Comparison of ENCODE assay signal across 36 cellular contexts in genomic region chr2:165933211-165933610, GRCh38.
"Had no signal": no experiment of that assay in that cellular context is flagged by ENCODE, and none has a peak within 500 bp of the region (broad histone marks: within the 10 kb centered on the region; RNA-seq: fewer than 3 reads in every experiment).

No MANE protein-coding gene starts in this region.

- H3K4me1 Mint-ChIP-seq: activated CD4-positive, alpha-beta memory T cell treated with anti-CD3 and anti-CD28 coated beads, Interleukin-2, amount 10 ng/mL, durations not matched to agents 7 days and 5 days; activated CD8-positive, alpha-beta memory T cell treated with anti-CD3 and anti-CD28 coated beads, Interleukin-2, amount 10 ng/mL, durations not matched to agents 7 days and 5 days had no signal

- ATAC-seq: activated CD8-positive, alpha-beta memory T cell treated with anti-CD3 and anti-CD28 coated beads, Interleukin-2, amount 10 ng/mL, durations not matched to agents 7 days and 5 days; PC-3; Right ventricle myocardium inferior had no signal

- H3K4me1 ChIP-seq: Peyer's patch had no signal

- H3K27ac ChIP-seq: cardiac muscle cell, Peyer's patch, RWPE1, WERI-Rb-1 had no signal

- H3K4me3 ChIP-seq: cardiac muscle cell, Peyer's patch had no signal

- DNase-seq: activated CD4-positive, alpha-beta memory T cell treated with anti-CD3 and anti-CD28 coated beads, Interleukin-2, amount 10 ng/mL, durations not matched to agents 7 days and 5 days; activated CD4-positive, alpha-beta T cell treated with anti-CD3 and anti-CD28 coated beads for 1 hour; activated CD4-positive, alpha-beta T cell treated with anti-CD3 and anti-CD28 coated beads for 48 hours; activated CD4-positive, CD25-positive, alpha-beta regulatory T cell; activated CD8-positive, alpha-beta memory T cell treated with anti-CD3 and anti-CD28 coated beads for 24 hours; activated CD8-positive, alpha-beta memory T cell treated with anti-CD3 and anti-CD28 coated beads, Interleukin-2, amount 10 ng/mL, durations not matched to agents 7 days and 5 days; activated CD8-positive, alpha-beta memory T cell treated with anti-CD3 and anti-CD28 coated beads, Interleukin-2, amount 50 U/mL, for 48 hours; activated effector memory CD4-positive, alpha-beta T cell treated with Interleukin-2 at 50 U/mL for 16 hours; activated naive CD4-positive, alpha-beta T cell; activated naive CD4-positive, alpha-beta T cell treated with anti-CD3 and anti-CD28 coated beads, Interleukin-2, amount 50 U/mL, for 16 hours; activated naive CD8-positive, alpha-beta T cell treated with anti-CD3 and anti-CD28 coated beads for 36 hours; activated T-cell treated with anti-CD3 and anti-CD28 coated beads, Interleukin-2, amount 50 U/mL, for 48 hours; amniotic stem cell; aorta; KG1; MM.1S; MV-4-11; NCI-H1092; NCI-H1436 treated with DMSO at 0.1 percent for 48 hours; NCI-H1694 treated with DMSO at 0.1 percent for 48 hours; NCI-H2029; NCI-H510A; NCI-H526; NCI-H748 treated with DMSO at 0.1 percent for 48 hours; NK-92 treated with Interleukin-12 subunit alpha and Interleukin-12 subunit beta, amount 100 ng/mL, for 24 hours; PC-3; Peyer's patch; SIG-M5; SW 1271; T-helper 1 cell; T-helper 2 cell; T-helper 9 cell; WERI-Rb-1 had no signal

- H3K27ac Mint-ChIP-seq: activated CD4-positive, alpha-beta memory T cell treated with anti-CD3 and anti-CD28 coated beads, Interleukin-2, amount 10 ng/mL, durations not matched to agents 7 days and 5 days; activated CD8-positive, alpha-beta memory T cell treated with anti-CD3 and anti-CD28 coated beads, Interleukin-2, amount 10 ng/mL, durations not matched to agents 7 days and 5 days; activated naive CD8-positive, alpha-beta T cell treated with anti-CD3 and anti-CD28 coated beads for 36 hours had no signal

- H3K4me3 Mint-ChIP-seq: activated CD4-positive, alpha-beta memory T cell treated with anti-CD3 and anti-CD28 coated beads, Interleukin-2, amount 10 ng/mL, durations not matched to agents 7 days and 5 days; activated CD8-positive, alpha-beta memory T cell treated with anti-CD3 and anti-CD28 coated beads, Interleukin-2, amount 10 ng/mL, durations not matched to agents 7 days and 5 days; activated naive CD8-positive, alpha-beta T cell treated with anti-CD3 and anti-CD28 coated beads for 36 hours had no signal

- H3K27me3 ChIP-seq: cardiac muscle cell, Peyer's patch had no signal

- H3K9me3 Mint-ChIP-seq: activated CD4-positive, alpha-beta memory T cell treated with anti-CD3 and anti-CD28 coated beads, Interleukin-2, amount 10 ng/mL, durations not matched to agents 7 days and 5 days; activated naive CD8-positive, alpha-beta T cell treated with anti-CD3 and anti-CD28 coated beads for 36 hours had no signal

- H3K27me3 Mint-ChIP-seq: activated CD4-positive, alpha-beta memory T cell treated with anti-CD3 and anti-CD28 coated beads, Interleukin-2, amount 10 ng/mL, durations not matched to agents 7 days and 5 days; activated CD8-positive, alpha-beta memory T cell treated with anti-CD3 and anti-CD28 coated beads, Interleukin-2, amount 10 ng/mL, durations not matched to agents 7 days and 5 days; activated naive CD8-positive, alpha-beta T cell treated with anti-CD3 and anti-CD28 coated beads for 36 hours had no signal

- H3K9me3 ChIP-seq: Peyer's patch had no signal
